ENCODE assay signal across 26 cellular contexts in genomic region chr7:30090111-30090510, GRCh38.
"Had no signal": no experiment of that assay in that cellular context is flagged by ENCODE, and none has a peak within 500 bp of the region (broad histone marks: within the 10 kb centered on the region; RNA-seq: fewer than 3 reads in every experiment).

No MANE protein-coding gene starts in this region.

- H3K4me3 ChIP-seq: ascending aorta, body of pancreas, breast epithelium, SJCRH30, SK-N-MC had no signal

- DNase-seq: activated CD4-positive, alpha-beta T cell treated with anti-CD3 and anti-CD28 coated beads, Interleukin-2, amount 10 ng/mL, durations not matched to agents 24 days and 14 days; activated CD4-positive, alpha-beta T cell treated with anti-CD3 and anti-CD28 coated beads, Interleukin-2, amount 50 U/mL, for 4 hours; activated CD8-positive, alpha-beta T cell treated with anti-CD3 and anti-CD28 coated beads, Interleukin-2, amount 10 ng/mL, durations not matched to agents 7 days and 5 days; activated gamma-delta T cell; activated naive CD4-positive, alpha-beta T cell treated with Interleukin-2 at 50 U/mL for 16 hours; activated naive CD8-positive, alpha-beta T cell treated with anti-CD3 and anti-CD28 coated beads, Interleukin-2, amount 10 ng/mL, durations not matched to agents 7 days and 5 days; activated T-cell treated with anti-CD3 and anti-CD28 coated beads, Interleukin-2, amount 50 U/mL, for 24 hours; amygdala; body of pancreas; caudate nucleus; cerebellar nuclear complex; NCI-H1092 treated with DMSO at 0.1 percent for 48 hours; NCI-H1417; NCI-H146; NCI-H187 treated with DMSO at 0.1 percent for 48 hours; NCI-H2081; NCI-H345; NCI-H524 treated with DMSO at 0.1 percent for 48 hours; NK-92 treated with Interleukin-12 subunit alpha and Interleukin-12 subunit beta, amount 100 ng/mL, for 24 hours; SHP77; SJCRH30; T1000; WERI-Rb-1 had no signal

- ATAC-seq: activated CD8-positive, alpha-beta T cell treated with anti-CD3 and anti-CD28 coated beads, Interleukin-2, amount 10 ng/mL, durations not matched to agents 7 days and 5 days; body of pancreas had no signal
